ENCODE assay signal across 16 cellular contexts in genomic region chr12:126727656-126728055, GRCh38.
DNase-seq lines count a peak whose midpoint lies in the region; ATAC-seq and TF ChIP-seq lines count a peak whose summit lies in the region.
"Had no signal": no experiment of that assay in that cellular context is flagged by ENCODE, and none has a peak within 500 bp of the region (broad histone marks: within the 10 kb centered on the region; RNA-seq: fewer than 3 reads in every experiment).

No MANE protein-coding gene starts in this region.

- no peaks in the 10 kb centered on the region for H3K79me2 ChIP-seq in hepatocyte

- no peak for ATAC-seq in GM19328 (IDR thresholded peaks at IDR 0.05; ENCODE audit: unreplicated experiment)

- H3K4me3 ChIP-seq in NT2/D1 (ENCODE audit: insufficient read length, low read depth): no peak overlapping the region
- H3K4me3 ChIP-seq in hepatocyte: no peak overlapping the region
- H3K4me3 ChIP-seq: BLaER1 treated with 17β-estradiol and CSF1 and Interleukin-3, amounts not matched to agents 10 nM and 100 nM; HAP-1 had no signal

- no peaks in the 10 kb centered on the region for H3K9me2 ChIP-seq in hepatocyte (replicated peaks; ENCODE audit: insufficient read depth)

- no peaks in the 10 kb centered on the region for H3K4me1 ChIP-seq in ES-I3 (ENCODE audit: insufficient read depth, low read length)
- H3K4me1 ChIP-seq in NT2/D1 (ENCODE audit: insufficient read depth, insufficient read length): no peaks in the 10 kb centered on the region
- H3K4me1 ChIP-seq in hepatocyte (ENCODE audit: insufficient read depth): no peaks in the 10 kb centered on the region
- H3K4me1 ChIP-seq: BLaER1 treated with 17β-estradiol and CSF1 and Interleukin-3, amounts not matched to agents 10 nM and 100 nM; HAP-1 had no signal

- H3K36me3 ChIP-seq in ES-I3 (ENCODE audit: insufficient read depth, low read length) (no peaks in the 10 kb centered on the region), NT2/D1 (ENCODE audit: insufficient read depth, insufficient read length, low read length) (no peaks in the 10 kb centered on the region), hepatocyte (replicated peaks; ENCODE audit: insufficient read depth, low read depth) (no peaks in the 10 kb centered on the region)
- H3K36me3 ChIP-seq: BLaER1 treated with 17β-estradiol and CSF1 and Interleukin-3, amounts not matched to agents 10 nM and 100 nM; HAP-1 had no signal

- H3K36me3 Mint-ChIP-seq in nephron progenitor cell (ENCODE audit: low read depth): peaks cover 14% of the 10 kb centered on the region

- H3K9me3 Mint-ChIP-seq in nephron progenitor cell: peaks cover 32% of the 10 kb centered on the region

- WGBS in hepatocyte (ENCODE audit: low lambda C conversion rate, missing lambda C conversion rate): 10% methylated on average over 31 of the region's 31 CpGs

- H3K4me1 Mint-ChIP-seq in nephron progenitor cell: peaks cover 10% of the 10 kb centered on the region

- H3K4me2 ChIP-seq in hepatocyte: no peak overlapping the region
- H3K4me2 ChIP-seq: BLaER1 treated with 17β-estradiol and CSF1 and Interleukin-3, amounts not matched to agents 10 nM and 100 nM had no signal

- no peak overlapping the region for H3K4me3 Mint-ChIP-seq in nephron progenitor cell

- H3K9ac ChIP-seq in ES-I3 (ENCODE audit: low read depth, low read length) (peak overlapping the region; percentile 5; the same call in 1 of the 2 replicates), NT2/D1 (ENCODE audit: insufficient read length, low read depth) (peak overlapping the region; percentile 43)
- H3K9ac ChIP-seq: BLaER1 treated with 17β-estradiol and CSF1 and Interleukin-3, amounts not matched to agents 10 nM and 100 nM had no signal

- no peak overlapping the region for H3K27ac ChIP-seq in hepatocyte
- H3K27ac ChIP-seq: BLaER1 treated with 17β-estradiol and CSF1 and Interleukin-3, amounts not matched to agents 10 nM and 100 nM; RWPE1 had no signal

- peaks cover 96% of the 10 kb centered on the region for H3K27me3 Mint-ChIP-seq in nephron progenitor cell (ENCODE audit: low read depth, poor library complexity)

- H4K20me1 ChIP-seq in hepatocyte (ENCODE audit: insufficient read depth, poor library complexity, severe bottlenecking): no peaks in the 10 kb centered on the region
- H4K20me1 ChIP-seq: BLaER1 treated with 17β-estradiol and CSF1 and Interleukin-3, amounts not matched to agents 10 nM and 100 nM had no signal

- DNase-seq in NT2/D1 (ENCODE audit: low read depth, low spot score) (no peak), hepatocyte (ENCODE audit: low spot score) (peak; percentile 6), nephron progenitor cell (peak; percentile 37), NCI-H1048 (lab: John Stamatoyannopoulos, UW) (no peak), NOMO-1 treated with DMSO at 0.1 percent for 48 hours (lab: John Stamatoyannopoulos, UW; ENCODE audit: unreplicated experiment) (no peak), NCI-H226 (no peak)
- DNase-seq: DMS 273 treated with DMSO at 0.1 percent for 48 hours, IMR-90, NCI-H1417 treated with DMSO at 0.1 percent for 48 hours, NCI-H2029 treated with DMSO at 0.1 percent for 48 hours, NCI-H526 treated with DMSO at 0.1 percent for 48 hours had no signal

- H3K27me3 ChIP-seq in NT2/D1 (ENCODE audit: insufficient read depth, insufficient read length): peaks cover 61% of the 10 kb centered on the region
- peaks cover 46% of the 10 kb centered on the region for H3K27me3 ChIP-seq in hepatocyte
- H3K27me3 ChIP-seq: BLaER1 treated with 17β-estradiol and CSF1 and Interleukin-3, amounts not matched to agents 10 nM and 100 nM had no signal

- no peak overlapping the region for H2AFZ ChIP-seq in hepatocyte

- no peak overlapping the region for H3K27ac Mint-ChIP-seq in nephron progenitor cell

- H3K9me3 ChIP-seq in ES-I3 (ENCODE audit: control insufficient read depth, insufficient read depth, low read length) (no peaks in the 10 kb centered on the region), NT2/D1 (ENCODE audit: insufficient read depth, low read length) (no peaks in the 10 kb centered on the region), hepatocyte (ENCODE audit: low read depth) (no peaks in the 10 kb centered on the region)
- H3K9me3 ChIP-seq: HAP-1 had no signal

- TF ChIP-seq CTCF in hepatocyte (IDR thresholded peaks at IDR 0.05; ENCODE audit: poor library complexity) (no peak), nephron progenitor cell (IDR thresholded peaks at IDR 0.05) (no peak)

Comparison
In these comparisons a context has a peak if more than half of its experiments do, and no peak if none do; other contexts are left out.
1. DNase-seq: peak in hepatocyte (single experiment) and nephron progenitor cell (single experiment); none in NT2/D1 (single experiment), NCI-H1048 (single experiment), NOMO-1 treated with DMSO at 0.1 percent for 48 hours (single experiment) and NCI-H226 (single experiment).